11 cellular contexts compared by ENCODE assay signal in genomic region chr20:59149678-59150504, GRCh38. TPM values are rescaled to one million over a fixed set of nuclear protein-coding genes. Genes with fewer than 3 reads are reported as not detected.
DNase-seq lines count a peak whose midpoint lies in the region; ATAC-seq, FAIRE-seq and TF ChIP-seq lines count a peak whose summit lies in the region.
"Had no signal": no experiment of that assay in that cellular context is flagged by ENCODE, and none has a peak within 500 bp of the region (broad histone marks: within the 10 kb centered on the region; RNA-seq: fewer than 3 reads in every experiment).

No MANE protein-coding gene starts in this region.

- intact Hi-C loops in Caco-2 (cut with micrococcal nuclease; ENCODE audit: unreplicated experiment) (no loop called here), MCF 10A (cut with micrococcal nuclease) (no loop called here)

- H3K27me3 ChIP-seq in Caco-2 (replicated peaks; ENCODE audit: control insufficient read depth, insufficient read depth, low read length) (no peaks in the 10 kb centered on the region; the same call in 1 of the 2 replicates), small intestine (ENCODE audit: control insufficient read depth in 2 of 2, insufficient read depth in 2 of 2, low read length in 2 of 2) (no peaks in the 10 kb centered on the region)

- TF ChIP-seq CTCF in Caco-2 (IDR thresholded peaks at IDR 0.05; ENCODE audit: insufficient read depth in 1 of 2, low read depth in 1 of 2, low read length in 1 of 2, severe bottlenecking in 1 of 2, unreplicated experiment in 1 of 2) (no peak), MCF 10A (IDR thresholded peaks at IDR 0.05; ENCODE audit: unreplicated experiment) (no peak)

- BruUV-seq in Caco-2 (replicated peaks; lab: Mats Ljungman, UMichigan) (no TSS peak), MCF 10A (replicated peaks; lab: Mats Ljungman, UMichigan) (no TSS peak)

- WGBS in small intestine, 3 donors = 46 to 72% (median 57%) methylated on average over 18 of the region's 18 CpGs

- H3K9me3 Mint-ChIP-seq in Caco-2 (ENCODE audit: unreplicated experiment) (no peaks in the 10 kb centered on the region), MCF 10A (ENCODE audit: unreplicated experiment) (no peaks in the 10 kb centered on the region)
- H3K9me3 Mint-ChIP-seq in T-helper 2 cell treated with Interferon-gamma antibody and Interleukin-4, amounts not matched to agents 5 μg/mL and 100 μg/mL, for 36 hours = no peaks in the 10 kb centered on the region
- no peaks in the 10 kb centered on the region for H3K9me3 Mint-ChIP-seq in activated naive CD8-positive, alpha-beta T cell treated with anti-CD3 and anti-CD28 coated beads, Interleukin-2, amount 50 U/mL, for 24 hours
- H3K9me3 Mint-ChIP-seq: dendritic cell treated with granulocyte-macrophage colony-stimulating factor and Interleukin-4, amounts not matched to agents 40 ng/mL and 50 ng/mL, for 4 days had no signal

- H3K27ac Mint-ChIP-seq in Caco-2 (ENCODE audit: unreplicated experiment) = no peak overlapping the region
- peak overlapping the region; percentile 96 for H3K27ac Mint-ChIP-seq in T-helper 2 cell treated with Interferon-gamma antibody and Interleukin-4, amounts not matched to agents 5 μg/mL and 100 μg/mL, for 36 hours
- peak overlapping the region; percentile 87 for H3K27ac Mint-ChIP-seq in activated naive CD8-positive, alpha-beta T cell treated with anti-CD3 and anti-CD28 coated beads, Interleukin-2, amount 50 U/mL, for 24 hours
- no peak overlapping the region for H3K27ac Mint-ChIP-seq in MCF 10A (ENCODE audit: low read depth, unreplicated experiment)
- H3K27ac Mint-ChIP-seq: dendritic cell treated with granulocyte-macrophage colony-stimulating factor and Interleukin-4, amounts not matched to agents 40 ng/mL and 50 ng/mL, for 4 days had no signal

- H3K36me3 Mint-ChIP-seq in Caco-2 (ENCODE audit: insufficient read depth, unreplicated experiment) = no peaks in the 10 kb centered on the region
- peaks cover 9% of the 10 kb centered on the region for H3K36me3 Mint-ChIP-seq in T-helper 2 cell treated with Interferon-gamma antibody and Interleukin-4, amounts not matched to agents 5 μg/mL and 100 μg/mL, for 36 hours (ENCODE audit: low read depth)
- peaks cover 13% of the 10 kb centered on the region for H3K36me3 Mint-ChIP-seq in activated naive CD8-positive, alpha-beta T cell treated with anti-CD3 and anti-CD28 coated beads, Interleukin-2, amount 50 U/mL, for 24 hours (ENCODE audit: low read depth)
- H3K36me3 Mint-ChIP-seq in MCF 10A (ENCODE audit: insufficient read depth, unreplicated experiment) = no peaks in the 10 kb centered on the region

- no peak overlapping the region for H3K4me3 Mint-ChIP-seq in Caco-2 (ENCODE audit: unreplicated experiment)
- peak overlapping the region; percentile 80 for H3K4me3 Mint-ChIP-seq in T-helper 2 cell treated with Interferon-gamma antibody and Interleukin-4, amounts not matched to agents 5 μg/mL and 100 μg/mL, for 36 hours
- peak overlapping the region; percentile 47 for H3K4me3 Mint-ChIP-seq in activated naive CD8-positive, alpha-beta T cell treated with anti-CD3 and anti-CD28 coated beads, Interleukin-2, amount 50 U/mL, for 24 hours
- H3K4me3 Mint-ChIP-seq in MCF 10A (ENCODE audit: unreplicated experiment) = no peak overlapping the region
- H3K4me3 Mint-ChIP-seq: dendritic cell treated with granulocyte-macrophage colony-stimulating factor and Interleukin-4, amounts not matched to agents 40 ng/mL and 50 ng/mL, for 4 days had no signal

- CTCF ChIA-PET in Caco-2 (lab: Charles Lee) (no interaction called here), MCF 10A (lab: Yijun Ruan, JAX) (interaction anchor here (0.5 to 0.6 kb wide), 2 partner anchors 32 to 1005 kb away, joined by 3 read pairs; no protein-coding TSS in a partner anchor)

- DNase-seq in Caco-2 (peak; percentile 56 to 80), small intestine (peak; percentile 53), DMS53 (lab: John Stamatoyannopoulos, UW) (no peak), Ammon's horn (ENCODE audit: low spot score) (no peak), MCF 10A (ENCODE audit: unreplicated experiment) (no peak)
- DNase-seq in T-helper 2 cell treated with Interferon-gamma antibody and Interleukin-4, amounts not matched to agents 5 μg/mL and 100 μg/mL, for 36 hours (ENCODE audit: low spot score) = peak; percentile 71
- peak; percentile 66 for DNase-seq in activated naive CD8-positive, alpha-beta T cell treated with anti-CD3 and anti-CD28 coated beads, Interleukin-2, amount 50 U/mL, for 24 hours
- DNase-seq: DMS79 treated with DMSO at 0.1 percent for 48 hours had no signal

- H3K36me3 ChIP-seq in Caco-2 (ENCODE audit: control insufficient read depth, insufficient read depth, low read length) (no peaks in the 10 kb centered on the region), small intestine (ENCODE audit: control insufficient read depth in 2 of 2, insufficient read depth in 2 of 2, low read length in 2 of 2) (no peaks in the 10 kb centered on the region)

- H3K4me1 Mint-ChIP-seq in Caco-2 (ENCODE audit: low read depth, unreplicated experiment) = peaks cover 6% of the 10 kb centered on the region
- H3K4me1 Mint-ChIP-seq in T-helper 2 cell treated with Interferon-gamma antibody and Interleukin-4, amounts not matched to agents 5 μg/mL and 100 μg/mL, for 36 hours (ENCODE audit: low read depth) = peaks cover 81% of the 10 kb centered on the region
- H3K4me1 Mint-ChIP-seq in activated naive CD8-positive, alpha-beta T cell treated with anti-CD3 and anti-CD28 coated beads, Interleukin-2, amount 50 U/mL, for 24 hours = peaks cover 94% of the 10 kb centered on the region
- H3K4me1 Mint-ChIP-seq in MCF 10A (ENCODE audit: insufficient read depth, unreplicated experiment) = peaks cover 7% of the 10 kb centered on the region

- ATAC-seq in activated naive CD8-positive, alpha-beta T cell treated with anti-CD3 and anti-CD28 coated beads, Interleukin-2, amount 50 U/mL, for 24 hours = peak; percentile 70
- no peak for ATAC-seq in HG02870 (IDR thresholded peaks at IDR 0.05; ENCODE audit: unreplicated experiment)

- peaks cover 33% of the 10 kb centered on the region for H3K27me3 Mint-ChIP-seq in Caco-2 (ENCODE audit: insufficient read depth, unreplicated experiment)
- no peaks in the 10 kb centered on the region for H3K27me3 Mint-ChIP-seq in T-helper 2 cell treated with Interferon-gamma antibody and Interleukin-4, amounts not matched to agents 5 μg/mL and 100 μg/mL, for 36 hours (ENCODE audit: low read depth)
- no peaks in the 10 kb centered on the region for H3K27me3 Mint-ChIP-seq in activated naive CD8-positive, alpha-beta T cell treated with anti-CD3 and anti-CD28 coated beads, Interleukin-2, amount 50 U/mL, for 24 hours
- H3K27me3 Mint-ChIP-seq in MCF 10A (ENCODE audit: insufficient read depth, unreplicated experiment) = peaks cover 63% of the 10 kb centered on the region

- FAIRE-seq in small intestine (lab: Jason Lieb, UNC) = no peak

- H3K9me3 ChIP-seq in Caco-2 (peaks cover 3% of the 10 kb centered on the region; the same call in 1 of the 2 replicates), small intestine (ENCODE audit: control insufficient read depth, low read depth) (no peaks in the 10 kb centered on the region)

- no peak overlapping the region for H3K4me3 ChIP-seq in Caco-2 (ENCODE audit: low read depth, low read length)
- H3K4me3 ChIP-seq in small intestine (ENCODE audit: low read depth in 1 of 2, low read length in 2 of 2) = no peak overlapping the region

- H3K27ac ChIP-seq in small intestine (ENCODE audit: low read depth in 1 of 2, low read length in 1 of 2) = peak overlapping the region; percentile 5 to 74

- H3K4me1 ChIP-seq in Caco-2 = peaks cover 13% of the 10 kb centered on the region
- H3K4me1 ChIP-seq in small intestine (ENCODE audit: control insufficient read depth in 2 of 2, insufficient read depth in 1 of 2, low read depth in 1 of 2, low read length in 1 of 2) = peaks cover 0 to 5% of the 10 kb centered on the region in 2 donors

- POLR2A ChIA-PET in Caco-2 (lab: Charles Lee) (no interaction called here), MCF 10A (lab: Yijun Ruan, JAX) (no interaction called here)

RNA-seq across cellular contexts. Expression of gene ZNF831, which starts 13.7 kb away (rescaled TPM):
- total RNA-seq in Caco-2 (2022) = not detected in 2 replicates
- under 1 TPM; under 0.01 to 0.40 (median 0.27) TPM for polyA plus RNA-seq in small intestine
- not detected in 2 replicates for total RNA-seq in MCF 10A (2022)
- total RNA-seq: myocyte had no signal

Comparison
In these comparisons a context has a peak if more than half of its experiments do, and no peak if none do; other contexts are left out.
1. DNase-seq: peak in Caco-2 (2 of 2), T-helper 2 cell treated with Interferon-gamma antibody and Interleukin-4, amounts not matched to agents 5 μg/mL and 100 μg/mL, for 36 hours (single experiment), activated naive CD8-positive, alpha-beta T cell treated with anti-CD3 and anti-CD28 coated beads, Interleukin-2, amount 50 U/mL, for 24 hours (single experiment) and small intestine (single experiment); none in DMS53 (single experiment), Ammon's horn (single experiment) and MCF 10A (single experiment).
2. H3K27ac Mint-ChIP-seq: peak in T-helper 2 cell treated with Interferon-gamma antibody and Interleukin-4, amounts not matched to agents 5 μg/mL and 100 μg/mL, for 36 hours (single experiment) and activated naive CD8-positive, alpha-beta T cell treated with anti-CD3 and anti-CD28 coated beads, Interleukin-2, amount 50 U/mL, for 24 hours (single experiment); none in Caco-2 (single experiment) and MCF 10A (single experiment).
3. H3K4me3 Mint-ChIP-seq: peak in T-helper 2 cell treated with Interferon-gamma antibody and Interleukin-4, amounts not matched to agents 5 μg/mL and 100 μg/mL, for 36 hours (single experiment) and activated naive CD8-positive, alpha-beta T cell treated with anti-CD3 and anti-CD28 coated beads, Interleukin-2, amount 50 U/mL, for 24 hours (single experiment); none in Caco-2 (single experiment) and MCF 10A (single experiment).